8 cellular contexts compared by ENCODE assay signal in the genomic region with DNA sequence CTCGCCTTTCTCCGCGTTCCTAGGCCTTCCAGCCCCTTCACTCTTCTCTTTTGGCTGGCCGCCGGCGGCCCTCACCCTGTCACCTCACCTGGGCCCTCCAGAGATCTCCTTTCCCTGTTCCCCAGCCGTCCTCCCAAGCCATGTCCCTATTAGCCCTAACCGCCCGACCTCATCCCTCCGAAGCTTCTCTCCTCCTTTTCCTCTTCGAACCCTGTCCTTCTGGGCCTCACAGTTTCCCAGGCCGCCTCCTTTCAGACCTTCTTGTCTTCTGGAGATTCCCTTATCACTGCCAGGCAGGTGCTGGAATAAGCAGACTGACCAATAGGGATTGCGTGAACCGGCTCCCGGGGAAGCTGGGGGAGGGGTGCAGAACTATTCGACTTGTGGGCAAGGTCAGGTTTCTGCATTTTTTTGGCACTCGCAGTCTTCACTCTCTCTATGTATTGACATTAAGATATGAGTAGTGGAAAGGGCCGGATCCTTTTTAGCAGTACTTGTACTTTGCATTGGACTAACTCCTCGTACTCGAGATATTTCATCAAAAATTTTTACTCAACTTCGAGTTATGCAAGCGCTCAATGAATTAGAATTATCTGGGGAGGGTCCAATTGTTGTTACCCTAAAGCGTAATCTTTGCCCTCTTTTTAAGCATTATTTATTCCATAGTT. TPM values are rescaled to one million over a fixed set of nuclear protein-coding genes. Genes with fewer than 3 reads are reported as not detected.
DNase-seq lines count a peak whose midpoint lies in the region.

No MANE protein-coding gene starts in this region.

- H3K9me3 ChIP-seq in GM23248 (ENCODE audit: low read depth) (no peaks in the 10 kb centered on the region), neuron (ENCODE audit: low read length) (no peaks in the 10 kb centered on the region)

- peak overlapping the region; percentile 93 for H2AFZ ChIP-seq in GM23248
- H2AFZ ChIP-seq in neuron (ENCODE audit: low read depth, low read length): peak overlapping the region; percentile 88

- no peaks in the 10 kb centered on the region for H3K9me3 Mint-ChIP-seq in activated naive CD4-positive, alpha-beta T cell treated with anti-CD3 and anti-CD28 coated beads, Interleukin-2, amount 10 ng/mL, durations not matched to agents 7 days and 5 days

- peak overlapping the region; percentile 21 for H3K27ac ChIP-seq in GM23248

- peaks cover 5% of the 10 kb centered on the region for H3K36me3 Mint-ChIP-seq in activated naive CD4-positive, alpha-beta T cell treated with anti-CD3 and anti-CD28 coated beads, Interleukin-2, amount 10 ng/mL, durations not matched to agents 7 days and 5 days

- H3K79me2 ChIP-seq in GM23248 (ENCODE audit: insufficient read depth): peaks cover 50% of the 10 kb centered on the region

- H3K4me3 ChIP-seq in GM23248: peak overlapping the region; percentile 95
- H3K4me3 ChIP-seq in neuron (ENCODE audit: low read length): peak overlapping the region; percentile 65

- H3K27ac Mint-ChIP-seq in activated naive CD4-positive, alpha-beta T cell treated with anti-CD3 and anti-CD28 coated beads, Interleukin-2, amount 10 ng/mL, durations not matched to agents 7 days and 5 days: peak overlapping the region; percentile 84

- peaks cover 9% of the 10 kb centered on the region for H3K27me3 Mint-ChIP-seq in activated naive CD4-positive, alpha-beta T cell treated with anti-CD3 and anti-CD28 coated beads, Interleukin-2, amount 10 ng/mL, durations not matched to agents 7 days and 5 days

- H3K4me1 ChIP-seq in GM23248 (ENCODE audit: insufficient read depth) (peaks cover 12% of the 10 kb centered on the region; the same call in 1 of the 2 replicates), neuron (ENCODE audit: insufficient read depth, low read length) (peaks cover 7% of the 10 kb centered on the region)

- H4K20me1 ChIP-seq in GM23248 (ENCODE audit: insufficient read depth): no peaks in the 10 kb centered on the region

- H3K9me2 ChIP-seq in GM23248 (ENCODE audit: insufficient read depth): no peaks in the 10 kb centered on the region

- in situ Hi-C loops in GM23248 (cut with MboI): no loop called here

- H3F3A ChIP-seq in GM23248 (ENCODE audit: insufficient read depth): peaks cover 10% of the 10 kb centered on the region

- H3K27me3 ChIP-seq in GM23248 (replicated peaks; ENCODE audit: insufficient read depth) (no peaks in the 10 kb centered on the region), neuron (ENCODE audit: insufficient read depth, low read length) (no peaks in the 10 kb centered on the region)

- WGBS in GM23248 (ENCODE audit: low coverage in 1 of 2, low lambda C conversion rate in 2 of 2, missing lambda C conversion rate in 2 of 2), 2 experiments: 1 to 2% methylated on average over 22 to 23 of the region's 23 CpGs

- H3K9ac ChIP-seq in GM23248: peak overlapping the region; percentile 82

- CTCF ChIA-PET in activated naive CD4-positive, alpha-beta T cell treated with anti-CD3 and anti-CD28 coated beads, Interleukin-2, amount 10 ng/mL, durations not matched to agents 7 days and 5 days (lab: Charles Lee): interaction anchor here (1.9 kb wide), 1 partner anchor 135 kb away, joined by 9 read pairs; a partner anchor contains a TSS

- H3K4me2 ChIP-seq in GM23248 (ENCODE audit: unreplicated experiment): peak overlapping the region; percentile 87

- H3K36me3 ChIP-seq in GM23248 (ENCODE audit: low read depth): no peaks in the 10 kb centered on the region
- H3K36me3 ChIP-seq in neuron (ENCODE audit: insufficient read depth, low read length): peaks cover 2% of the 10 kb centered on the region

- H3K4me3 Mint-ChIP-seq in activated naive CD4-positive, alpha-beta T cell treated with anti-CD3 and anti-CD28 coated beads, Interleukin-2, amount 10 ng/mL, durations not matched to agents 7 days and 5 days: peak overlapping the region; percentile 100

- peaks cover 36% of the 10 kb centered on the region for H3K4me1 Mint-ChIP-seq in activated naive CD4-positive, alpha-beta T cell treated with anti-CD3 and anti-CD28 coated beads, Interleukin-2, amount 10 ng/mL, durations not matched to agents 7 days and 5 days

- DNase-seq in C1 segment of cervical spinal cord (lab: John Stamatoyannopoulos, UW) (peak in 9 of 14 donors; percentile 23 to 65 (median 50)), GM23248 (peak; percentile 68), NCI-H69 (lab: John Stamatoyannopoulos, UW) (peak; percentile 72), glomerular visceral epithelial cell (ENCODE audit: extremely low spot score) (peak; percentile 78), foreskin melanocyte (no peak), DMS153 treated with DMSO at 0.1 percent for 48 hours (lab: John Stamatoyannopoulos, UW; ENCODE audit: unreplicated experiment) (no peak)
- peak; percentile 39 for DNase-seq in activated naive CD4-positive, alpha-beta T cell treated with anti-CD3 and anti-CD28 coated beads, Interleukin-2, amount 10 ng/mL, durations not matched to agents 7 days and 5 days

RNA-seq across cellular contexts. Expression of a gene that starts 0.7 kb away (rescaled TPM):
- 31.9 and 54.9 TPM in 2 replicates for total RNA-seq in GM23248 (2014; rRNA removed; shearing (Covaris generic))
- polyA plus RNA-seq in GM23248 (2016; fragmentation: Nextera tagmentation; extraction: Ambion mirVana): 25.2 and 26.9 TPM in 2 replicates

Comparison
In these comparisons a context has a peak if more than half of its experiments do, and no peak if none do; other contexts are left out.
1. DNase-seq: peak in C1 segment of cervical spinal cord (9 of 14), GM23248 (single experiment), NCI-H69 (single experiment), activated naive CD4-positive, alpha-beta T cell treated with anti-CD3 and anti-CD28 coated beads, Interleukin-2, amount 10 ng/mL, durations not matched to agents 7 days and 5 days (single experiment) and glomerular visceral epithelial cell (single experiment); none in foreskin melanocyte (single experiment) and DMS153 treated with DMSO at 0.1 percent for 48 hours (single experiment).